Comparison of ENCODE assay signal across 18 cellular contexts in genomic region chr1:228752604-228753132, GRCh38. TPM values are rescaled to one million over a fixed set of nuclear protein-coding genes. Genes with fewer than 3 reads are reported as not detected.
DNase-seq lines count a peak whose midpoint lies in the region; ATAC-seq, FAIRE-seq and TF ChIP-seq lines count a peak whose summit lies in the region.
"Had no signal": no experiment of that assay in that cellular context is flagged by ENCODE, and none has a peak within 500 bp of the region (broad histone marks: within the 10 kb centered on the region; RNA-seq: fewer than 3 reads in every experiment).

No MANE protein-coding gene starts in this region.

- H3K27ac ChIP-seq in BLaER1 treated with 17β-estradiol and CSF1 and Interleukin-3, amounts not matched to agents 10 nM and 100 nM = peak overlapping the region in 8 of 11 experiments; percentile 31 to 71 (median 62); a peak in 12 of 22 replicates
- H3K27ac ChIP-seq in GM12878 (ENCODE audit: control insufficient read depth, insufficient read depth) (no peak overlapping the region), lower lobe of right lung (no peak overlapping the region)
- H3K27ac ChIP-seq: A549, BLaER1, GM23248 had no signal

- DNase-seq in GM18507 (ENCODE audit: extremely low spot score, insufficient read length, low read depth) (no peak), GM12878 (ENCODE audit: low read depth, low spot score) (no peak), middle frontal gyrus (ENCODE audit: extremely low spot score, low spot score) (no peak), lower lobe of right lung (no peak)
- DNase-seq: AML-193; Calu3; CD4-positive, alpha-beta T cell; DMS79; GM23248; KG1 had no signal

- intact Hi-C loops in GM12878 (cut with micrococcal nuclease; ENCODE audit: unreplicated experiment) (no loop called here), lower lobe of right lung (cut with DNase I) (no loop called here)

- FAIRE-seq in GM18507 (lab: Jason Lieb, UNC) = peak; percentile 59
- FAIRE-seq in GM12878 (lab: Jason Lieb, UNC) = no peak
- FAIRE-seq: A549, H54 had no signal

- H3K79me2 ChIP-seq in GM12878 (ENCODE audit: control insufficient read depth, insufficient read depth, low read length) = no peaks in the 10 kb centered on the region

- no peak overlapping the region for H3K9ac ChIP-seq in BLaER1 treated with 17β-estradiol and CSF1 and Interleukin-3, amounts not matched to agents 10 nM and 100 nM
- no peak overlapping the region for H3K9ac ChIP-seq in GM12878 (ENCODE audit: control insufficient read depth, insufficient read depth, low read length)
- H3K9ac ChIP-seq: BLaER1, GM23248 had no signal

- peak in 1 of 2 experiments; percentile 30; a peak in 2 of 4 replicates for TF ChIP-seq EP300 in GM12878 (IDR thresholded peaks at IDR 0.05; ENCODE audit: borderline replicate concordance in 1 of 2, control insufficient read depth in 1 of 2, low read depth in 2 of 2, low read length in 2 of 2)

- 0 out of 22 replicates have a peak, but pooled peaks cover 0 to 6% (median 0%) of the 10 kb centered on the region in 11 experiments for H3K9me3 ChIP-seq in BLaER1 treated with 17β-estradiol and CSF1 and Interleukin-3, amounts not matched to agents 10 nM and 100 nM (replicated peaks in 1 of 11)
- no peaks in the 10 kb centered on the region for H3K9me3 ChIP-seq in GM12878 (replicated peaks; ENCODE audit: control insufficient read depth, insufficient read depth, low read length)
- H3K9me3 ChIP-seq in lower lobe of right lung = no peaks in the 10 kb centered on the region
- H3K9me3 ChIP-seq: A549, BLaER1 had no signal

- H2AFZ ChIP-seq in GM12878 (ENCODE audit: control insufficient read depth, low read depth, low read length) = no peak overlapping the region
- H2AFZ ChIP-seq: GM23248 had no signal

- H4K20me1 ChIP-seq in BLaER1 treated with 17β-estradiol and CSF1 and Interleukin-3, amounts not matched to agents 10 nM and 100 nM = no peaks in the 10 kb centered on the region
- H4K20me1 ChIP-seq in GM12878 (ENCODE audit: control insufficient read depth, insufficient read depth) = no peaks in the 10 kb centered on the region
- H4K20me1 ChIP-seq: BLaER1 had no signal

- in situ Hi-C loops in GM12878 (cut with MboI) = no loop called here

- BruUV-seq in GM12878 (replicated peaks; lab: Mats Ljungman, UMichigan) = no TSS peak

- TF ChIP-seq CTCF in GM12878 (IDR thresholded peaks at IDR 0.05 in 2 of 3, conservative IDR thresholded peaks at IDR 0.05 in 1 of 3; ENCODE audit: control insufficient read depth in 2 of 3, extremely low read depth in 1 of 3, insufficient read depth in 1 of 3, low read depth in 3 of 3, low read length in 3 of 3) = no peak
- TF ChIP-seq CTCF in lower lobe of right lung (IDR thresholded peaks at IDR 0.05) = no peak

- POLR2A ChIA-PET in GM12878 (lab: Charles Lee) = no interaction called here

- SMC1A ChIA-PET in GM12878 (lab: Charles Lee; ENCODE audit: uncharacterized antibody, unreplicated experiment) = interaction anchor here (0.7 kb wide), 1 partner anchor 178 kb away, joined by 3 read pairs; no protein-coding TSS in a partner anchor

- peak overlapping the region in 8 of 11 experiments; percentile 58 to 79 (median 72); a peak in 16 of 22 replicates for H3K4me2 ChIP-seq in BLaER1 treated with 17β-estradiol and CSF1 and Interleukin-3, amounts not matched to agents 10 nM and 100 nM
- no peak overlapping the region for H3K4me2 ChIP-seq in GM12878 (ENCODE audit: control insufficient read depth, insufficient read depth)
- H3K4me2 ChIP-seq: A549 had no signal

- CTCF ChIA-PET in GM12878 (lab: Yijun Ruan, JAX) = no interaction called here

- H3K36me3 ChIP-seq in BLaER1 treated with 17β-estradiol and CSF1 and Interleukin-3, amounts not matched to agents 10 nM and 100 nM = no peaks in the 10 kb centered on the region
- H3K36me3 ChIP-seq in GM12878 (ENCODE audit: control insufficient read depth in 2 of 2, insufficient read depth in 2 of 2, low read length in 1 of 2) (no peaks in the 10 kb centered on the region), lower lobe of right lung (no peaks in the 10 kb centered on the region)
- H3K36me3 ChIP-seq: BLaER1 had no signal

- H3K4me3 ChIP-seq in BLaER1 treated with 17β-estradiol and CSF1 and Interleukin-3, amounts not matched to agents 10 nM and 100 nM = no peak overlapping the region
- H3K4me3 ChIP-seq in GM12878 (no peak overlapping the region), lower lobe of right lung (no peak overlapping the region)
- H3K4me3 ChIP-seq: A549, BLaER1, GM23248 had no signal

- no peak for TF ChIP-seq RAD21 in GM12878 (IDR thresholded peaks at IDR 0.05; ENCODE audit: insufficient read depth, low read depth, low read length)

- TF ChIP-seq POLR2A in GM12878 (IDR thresholded peaks at IDR 0.05; ENCODE audit: low read depth, low read length) = no peak

- no peaks in the 10 kb centered on the region for H3K27me3 ChIP-seq in BLaER1 treated with 17β-estradiol and CSF1 and Interleukin-3, amounts not matched to agents 10 nM and 100 nM
- H3K27me3 ChIP-seq in GM12878 (replicated peaks in 1 of 2; ENCODE audit: control insufficient read depth in 2 of 2, insufficient read depth in 2 of 2, low read length in 1 of 2) (peaks cover 0 to 2% of the 10 kb centered on the region in 2 experiments; a peak in 1 of 4 replicates), lower lobe of right lung (ENCODE audit: low read depth) (peaks cover 9% of the 10 kb centered on the region)
- H3K27me3 ChIP-seq: BLaER1 had no signal

- RAD21 ChIA-PET in GM12878 (lab: Charles Lee; ENCODE audit: unreplicated experiment) = no interaction called here

- WGBS in GM12878 (ENCODE audit: insufficient coverage, insufficient replicate concordance, low lambda C conversion rate, missing lambda C conversion rate) = 0% methylated on average over 4 of the region's 4 CpGs

- H3K4me1 ChIP-seq in BLaER1 treated with 17β-estradiol and CSF1 and Interleukin-3, amounts not matched to agents 10 nM and 100 nM = peaks cover 15 to 43% (median 32%) of the 10 kb centered on the region in 10 experiments
- H3K4me1 ChIP-seq in GM12878 (ENCODE audit: control insufficient read depth, insufficient read depth, low read length) = no peaks in the 10 kb centered on the region
- no peaks in the 10 kb centered on the region for H3K4me1 ChIP-seq in lower lobe of right lung
- H3K4me1 ChIP-seq: A549 had no signal

- ATAC-seq in GM12878 (peak; percentile 56), esophagus mucosa (no peak), GM21528 (IDR thresholded peaks at IDR 0.05; ENCODE audit: low FRiP score, unreplicated experiment) (no peak), lower lobe of right lung (no peak)
- ATAC-seq: A549 had no signal

TF ChIP-seq in GM12878, 131 proteins besides CTCF, POLR2A, EP300 and RAD21 (continues in another document):
- TF ChIP-seq CHD4 (IDR thresholded peaks at IDR 0.05) (no peak), SP1 (IDR thresholded peaks at IDR 0.05; ENCODE audit: low read depth, low read length) (no peak), GABPA (IDR thresholded peaks at IDR 0.05; ENCODE audit: low read depth) (no peak), E2F4 (IDR thresholded peaks at IDR 0.05; ENCODE audit: low read depth, low read length) (no peak), CEBPB (IDR thresholded peaks at IDR 0.05; ENCODE audit: borderline replicate concordance in 1 of 2, low read depth in 2 of 2, low read length in 2 of 2) (no peak), MLLT1 (IDR thresholded peaks at IDR 0.05) (no peak), NR2C1 (IDR thresholded peaks at IDR 0.05) (no peak), JUND (IDR thresholded peaks at IDR 0.05; ENCODE audit: low read depth, low read length) (no peak)

RNA-seq across cellular contexts. Expression of gene RHOU, which starts 17.4 kb away (rescaled TPM):
- total RNA-seq in GM12878 (2013; cell fraction: nucleolus; rRNA removed) = not detected in 2 replicates
- total RNA-seq in GM12878 (2014; rRNA removed) = not detected in 2 replicates
- not detected in 2 replicates for total RNA-seq in GM12878 (2014; rRNA removed; fragmentation: Illumina TruSeq; extraction: Trizol)
- 0.08 TPM in 1 of 2 replicates, not detected in the other for total RNA-seq in GM12878 (2021)
- not detected for polyA plus RNA-seq in GM12878 (2011; ENCODE audit: low read depth)
- not detected in 2 replicates for polyA plus RNA-seq in GM12878 (2011; rRNA removed)
- not detected in 2 replicates for polyA plus RNA-seq in GM12878 (2011; cell fraction: cytosol; rRNA removed)
- not detected in 2 replicates for polyA plus RNA-seq in GM12878 (2011; cell fraction: nucleus; rRNA removed)
- polyA plus RNA-seq in GM12878 (2012) = 0.04 TPM in 1 of 2 replicates, not detected in the other
- not detected in 2 replicates for polyA plus RNA-seq in GM12878 (2014; fragmentation: Illumina TruSeq; extraction: Trizol)
- polyA plus RNA-seq in GM12878 (2014; fragmentation: Nextera tagmentation; extraction: Ambion mirVana) = not detected
- polyA plus RNA-seq in GM12878 (2014; rRNA removed) = not detected in 2 replicates
- polyA plus RNA-seq in GM12878 (2016; fragmentation: Nextera tagmentation; extraction: Ambion mirVana) = not detected
- polyA minus RNA-seq in GM12878 (2011; rRNA and poly(A)+ RNA removed) = not detected in 2 replicates
- not detected in 2 replicates for polyA minus RNA-seq in GM12878 (2011; cell fraction: cytosol; rRNA and poly(A)+ RNA removed)
- not detected in 2 replicates for polyA minus RNA-seq in GM12878 (2011; cell fraction: nucleus; rRNA and poly(A)+ RNA removed)
- total RNA-seq in esophagus mucosa = 2.1 TPM
- total RNA-seq in lower lobe of right lung = 22.9 TPM
- total RNA-seq: HT1080 had no signal
- polyA plus RNA-seq: IgD-negative memory B cell had no signal

Comparison
In these comparisons a context has a peak if more than half of its experiments do, and no peak if none do; other contexts are left out.
1. H3K27ac ChIP-seq: peak in BLaER1 treated with 17β-estradiol and CSF1 and Interleukin-3, amounts not matched to agents 10 nM and 100 nM (8 of 11); none in GM12878 (single experiment) and lower lobe of right lung (single experiment).